ENCODE assay signal across 23 cellular contexts in the genomic region with DNA sequence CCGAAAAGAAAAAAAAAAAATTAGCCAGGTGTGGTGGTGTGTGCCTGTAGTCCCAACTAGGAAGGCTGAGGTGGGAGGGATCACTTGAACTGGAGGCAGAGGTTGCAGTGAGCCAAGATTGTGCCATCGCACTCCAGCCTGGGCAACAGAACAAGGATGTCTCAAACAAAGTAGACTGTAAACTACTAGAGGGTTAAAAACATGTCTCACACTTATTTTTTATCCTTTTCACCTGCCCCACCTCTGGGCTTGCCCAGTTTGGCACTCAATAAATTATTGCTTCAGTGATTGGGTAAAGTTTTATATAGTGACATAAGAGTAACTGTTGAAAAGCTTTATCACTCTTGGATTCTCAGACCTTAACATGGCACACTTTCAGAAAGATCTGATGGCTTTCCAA. TPM values are rescaled to one million over a fixed set of nuclear protein-coding genes. Genes with fewer than 3 reads are reported as not detected.
A peak's percentile ranks its signal among the peaks of the same experiment; 100 is the strongest.
DNase-seq lines count a peak whose midpoint lies in the region; ATAC-seq, FAIRE-seq and TF ChIP-seq lines count a peak whose summit lies in the region.
"Had no signal": no experiment of that assay in that cellular context is flagged by ENCODE, and none has a peak within 500 bp of the region (broad histone marks: within the 10 kb centered on the region; RNA-seq: fewer than 3 reads in every experiment).

No MANE protein-coding gene starts in this region.

- DNase-seq in A549 (ENCODE audit: low read depth in 1 of 2, low spot score in 1 of 2) (no peak), Karpas-422 (no peak), breast epithelium (ENCODE audit: low spot score in 2 of 2) (no peak), osteoblast (ENCODE audit: insufficient read length, low spot score, missing footprints) (peak; percentile 58), NCI-H146 (lab: John Stamatoyannopoulos, UW) (no peak)
- no peak for DNase-seq in CD8-positive, alpha-beta T cell
- DNase-seq: Caco-2; CD4-positive, CD25-positive, alpha-beta regulatory T cell; DMS 273 treated with DMSO at 0.1 percent for 48 hours; DMS79 treated with DMSO at 0.1 percent for 48 hours; H9; HFFc6; NCI-H1092; NCI-H1436 treated with DMSO at 0.1 percent for 48 hours; NCI-H2029; NCI-H2227 treated with DMSO at 0.1 percent for 48 hours; NCI-H510A treated with DMSO at 0.1 percent for 48 hours; NCI-H774; NK-92 treated with Interleukin-12 subunit alpha and Interleukin-12 subunit beta, amount 100 ng/mL, for 24 hours had no signal

- POLR2A ChIA-PET in A549 (lab: Yijun Ruan, JAX), result no interaction called here
- POLR2A ChIA-PET in CD8-positive, alpha-beta T cell (lab: Charles Lee), result no interaction called here

- TF ChIP-seq POLR2A in A549 (IDR thresholded peaks at IDR 0.05; ENCODE audit: low read length), result no peak
- no peak for TF ChIP-seq POLR2A in breast epithelium (IDR thresholded peaks at IDR 0.05)

- H3K9me3 ChIP-seq in A549 (no peaks in the 10 kb centered on the region), Karpas-422 (ENCODE audit: low read length) (no peaks in the 10 kb centered on the region), breast epithelium (no peaks in the 10 kb centered on the region), osteoblast (ENCODE audit: low read depth, low read length) (no peaks in the 10 kb centered on the region)
- no peaks in the 10 kb centered on the region for H3K9me3 ChIP-seq in CD8-positive, alpha-beta T cell (ENCODE audit: low read length)
- H3K9me3 ChIP-seq: Caco-2 had no signal

- no peak overlapping the region for H2AFZ ChIP-seq in Karpas-422 (ENCODE audit: low read length)
- H2AFZ ChIP-seq in osteoblast (ENCODE audit: low read length), result no peak overlapping the region

- H3K27ac Mint-ChIP-seq in CD8-positive, alpha-beta T cell, result no peak overlapping the region

- ATAC-seq in A549 (no peak), HG03159 (IDR thresholded peaks at IDR 0.05; ENCODE audit: unreplicated experiment) (no peak)
- no peak for ATAC-seq in CD8-positive, alpha-beta T cell
- ATAC-seq: GM12878 had no signal

- H3K36me3 ChIP-seq in Karpas-422 (ENCODE audit: insufficient read depth, low read length) (no peaks in the 10 kb centered on the region), breast epithelium (no peaks in the 10 kb centered on the region), osteoblast (ENCODE audit: insufficient read depth, low read length) (no peaks in the 10 kb centered on the region)
- no peaks in the 10 kb centered on the region for H3K36me3 ChIP-seq in CD8-positive, alpha-beta T cell (ENCODE audit: insufficient read depth, low read length)

- TF ChIP-seq RAD21 in A549 (conservative IDR thresholded peaks at IDR 0.05 in 1 of 2, IDR thresholded peaks at IDR 0.05 in 1 of 2), result no peak

- H3K4me3 ChIP-seq in A549, result no peak overlapping the region
- H3K4me3 ChIP-seq in Karpas-422 (ENCODE audit: low read length), result no peak overlapping the region
- H3K4me3 ChIP-seq in breast epithelium, result no peak overlapping the region
- no peak overlapping the region for H3K4me3 ChIP-seq in osteoblast (ENCODE audit: insufficient read depth, low read length)
- H3K4me3 ChIP-seq in CD8-positive, alpha-beta T cell (ENCODE audit: low read depth, low read length), result no peak overlapping the region
- H3K4me3 ChIP-seq: GM12878 had no signal

- peaks cover 82% of the 10 kb centered on the region for H3K79me2 ChIP-seq in Karpas-422 (ENCODE audit: low read length)
- H3K79me2 ChIP-seq in osteoblast (ENCODE audit: insufficient read depth, low read length), result peaks cover 26% of the 10 kb centered on the region

- no peak overlapping the region for H3K4me2 ChIP-seq in A549
- H3K4me2 ChIP-seq in Karpas-422 (ENCODE audit: low read depth, low read length, poor library complexity, severe bottlenecking), result peak overlapping the region; percentile 60
- no peak overlapping the region for H3K4me2 ChIP-seq in osteoblast (ENCODE audit: insufficient read depth, low read length)

- H4K20me1 ChIP-seq in Karpas-422 (ENCODE audit: insufficient read depth, low read depth, low read length) (no peaks in the 10 kb centered on the region), osteoblast (ENCODE audit: insufficient read depth, low read length) (peaks cover 4% of the 10 kb centered on the region)

- H3K4me1 ChIP-seq in A549 (peaks cover 52% of the 10 kb centered on the region), Karpas-422 (ENCODE audit: low read length) (peaks cover 55% of the 10 kb centered on the region), breast epithelium (peaks cover 0 to 19% of the 10 kb centered on the region in 2 donors), osteoblast (ENCODE audit: insufficient read depth, low read length) (peaks cover 47% of the 10 kb centered on the region)
- peaks cover 21% of the 10 kb centered on the region for H3K4me1 ChIP-seq in CD8-positive, alpha-beta T cell (ENCODE audit: insufficient read depth, low read length)
- H3K4me1 ChIP-seq: Caco-2 had no signal

- intact Hi-C loops in breast epithelium (cut with DNase I; ENCODE audit: low total_unique reads), result loop anchor here (10.0 kb wide), 1 partner anchor 51 kb away; no protein-coding TSS in a partner anchor
- intact Hi-C loops in CD8-positive, alpha-beta T cell (cut with DNase I, micrococcal nuclease), result no loop called here

- H3K4me1 Mint-ChIP-seq in CD8-positive, alpha-beta T cell (ENCODE audit: low read depth), result peaks cover 51% of the 10 kb centered on the region

- TF ChIP-seq EP300 in A549 (IDR thresholded peaks at IDR 0.05), result no peak

- CTCF ChIA-PET in A549 (lab: Yijun Ruan, JAX), result interaction anchor here (1.0 to 3.1 kb wide), 4 partner anchors 16 to 183 kb away, joined by 3 to 13 read pairs (median 8); partner anchors contain the start of gene ATP5MC2
- CTCF ChIA-PET in CD8-positive, alpha-beta T cell (lab: Charles Lee), result no interaction called here

- H3K4me3 Mint-ChIP-seq in CD8-positive, alpha-beta T cell, result no peak overlapping the region
- H3K4me3 Mint-ChIP-seq: H9 had no signal

- H3K27ac ChIP-seq in A549, result peak overlapping the region; percentile 18 to 56; a peak in 4 of 6 replicates
- H3K27ac ChIP-seq in Karpas-422 (ENCODE audit: low read length), result peak overlapping the region; percentile 79
- peak overlapping the region; percentile 16 to 81 for H3K27ac ChIP-seq in breast epithelium
- H3K27ac ChIP-seq in osteoblast (ENCODE audit: low read depth, low read length), result no peak overlapping the region
- no peak overlapping the region for H3K27ac ChIP-seq in CD8-positive, alpha-beta T cell (ENCODE audit: low read depth, low read length)

- TF ChIP-seq CTCF in A549 (IDR thresholded peaks at IDR 0.05) (no peak), breast epithelium (IDR thresholded peaks at IDR 0.05) (no peak), osteoblast (IDR thresholded peaks at IDR 0.05; ENCODE audit: extremely low read depth, low read depth, low read length) (no peak)
- TF ChIP-seq CTCF in CD8-positive, alpha-beta T cell (IDR thresholded peaks at IDR 0.05), result no peak

- H3K9me3 Mint-ChIP-seq in CD8-positive, alpha-beta T cell, result no peaks in the 10 kb centered on the region
- H3K9me3 Mint-ChIP-seq: CD4-positive, CD25-positive, alpha-beta regulatory T cell; H9; HFFc6 had no signal

- WGBS in A549 (ENCODE audit: missing lambda C conversion rate), result 90% methylated on average over 2 of the region's 2 CpGs

- no peak overlapping the region for H3K9ac ChIP-seq in Karpas-422 (ENCODE audit: low read length)

- H3K27me3 ChIP-seq in Karpas-422 (ENCODE audit: low read length), result no peaks in the 10 kb centered on the region
- H3K27me3 ChIP-seq in breast epithelium, result no peaks in the 10 kb centered on the region
- H3K27me3 ChIP-seq in osteoblast (ENCODE audit: insufficient read depth, low read length), result no peaks in the 10 kb centered on the region
- no peaks in the 10 kb centered on the region for H3K27me3 ChIP-seq in CD8-positive, alpha-beta T cell (ENCODE audit: insufficient read depth, low read length)

- no peak for FAIRE-seq in A549 (lab: Jason Lieb, UNC)
- FAIRE-seq: GM12878 had no signal

- H3K9me2 ChIP-seq in Karpas-422 (replicated peaks; ENCODE audit: insufficient read depth, low read length), result no peaks in the 10 kb centered on the region

- H3K27me3 Mint-ChIP-seq in CD8-positive, alpha-beta T cell (ENCODE audit: low read depth), result no peaks in the 10 kb centered on the region
- H3K27me3 Mint-ChIP-seq: CD4-positive, CD25-positive, alpha-beta regulatory T cell had no signal

- peaks cover 5% of the 10 kb centered on the region for H3K36me3 Mint-ChIP-seq in CD8-positive, alpha-beta T cell

TF ChIP-seq in A549, 52 proteins besides CTCF, POLR2A, EP300 and RAD21:
- no peak for TF ChIP-seq FOXS1 (CRISPR knock-in tag; IDR thresholded peaks at IDR 0.05)
- TF ChIP-seq HOXB5 (CRISPR knock-in tag; IDR thresholded peaks at IDR 0.05), result no peak
- no peak for TF ChIP-seq FOSB (CRISPR knock-in tag; IDR thresholded peaks at IDR 0.05)
- no peak for TF ChIP-seq ESRRA (IDR thresholded peaks at IDR 0.05; ENCODE audit: borderline replicate concordance, low read length)
- TF ChIP-seq CBX8 (IDR thresholded peaks at IDR 0.05), result no peak

RNA-seq across cellular contexts. Expression of gene NPFF, which starts 56.2 kb away (rescaled TPM):
- polyA plus RNA-seq in A549 (2011; rRNA removed) (0.17 TPM in 1 of 2 replicates, not detected in the other), A549 (2017; fragmentation: RNase III; extraction: RNeasy Plus Mini Kit Qiagen cat#74134 plus additional on column Dnase treatment) (not detected in 3 replicates)
- 0.26 and 0.46 TPM in 2 replicates for polyA plus RNA-seq in A549 (2012; cell fraction: cytosol; rRNA removed)
- 1.4 and 1.6 TPM in 2 replicates for polyA plus RNA-seq in A549 (2012; cell fraction: nucleus; rRNA removed)
- polyA minus RNA-seq in A549 (2011; rRNA and poly(A)+ RNA removed), result not detected in 2 replicates
- 1.0 TPM in 1 of 2 replicates, not detected in the other for total RNA-seq in Karpas-422 (2014; rRNA removed; shearing (Covaris generic); ENCODE audit: low replicate concordance)
- total RNA-seq in breast epithelium (under 1 TPM in 1 of 3 donors, not detected in 2; 0.98 TPM), osteoblast (not detected in 2 replicates)
- not detected for total RNA-seq in CD8-positive, alpha-beta T cell
- total RNA-seq: CD4-positive, CD25-positive, alpha-beta regulatory T cell; H9; HFFc6; LHCN-M2 had no signal
- polyA plus RNA-seq: BJ; CD4-positive, CD25-positive, alpha-beta regulatory T cell had no signal

Comparison
In these comparisons a context has a peak if more than half of its experiments do, and no peak if none do; other contexts are left out.
1. H3K27ac ChIP-seq: peak in A549 (2 of 2), Karpas-422 (single experiment) and breast epithelium (2 of 2); none in osteoblast (single experiment) and CD8-positive, alpha-beta T cell (single experiment).